ENCODE assay signal across 1 cellular context in the genomic region with DNA sequence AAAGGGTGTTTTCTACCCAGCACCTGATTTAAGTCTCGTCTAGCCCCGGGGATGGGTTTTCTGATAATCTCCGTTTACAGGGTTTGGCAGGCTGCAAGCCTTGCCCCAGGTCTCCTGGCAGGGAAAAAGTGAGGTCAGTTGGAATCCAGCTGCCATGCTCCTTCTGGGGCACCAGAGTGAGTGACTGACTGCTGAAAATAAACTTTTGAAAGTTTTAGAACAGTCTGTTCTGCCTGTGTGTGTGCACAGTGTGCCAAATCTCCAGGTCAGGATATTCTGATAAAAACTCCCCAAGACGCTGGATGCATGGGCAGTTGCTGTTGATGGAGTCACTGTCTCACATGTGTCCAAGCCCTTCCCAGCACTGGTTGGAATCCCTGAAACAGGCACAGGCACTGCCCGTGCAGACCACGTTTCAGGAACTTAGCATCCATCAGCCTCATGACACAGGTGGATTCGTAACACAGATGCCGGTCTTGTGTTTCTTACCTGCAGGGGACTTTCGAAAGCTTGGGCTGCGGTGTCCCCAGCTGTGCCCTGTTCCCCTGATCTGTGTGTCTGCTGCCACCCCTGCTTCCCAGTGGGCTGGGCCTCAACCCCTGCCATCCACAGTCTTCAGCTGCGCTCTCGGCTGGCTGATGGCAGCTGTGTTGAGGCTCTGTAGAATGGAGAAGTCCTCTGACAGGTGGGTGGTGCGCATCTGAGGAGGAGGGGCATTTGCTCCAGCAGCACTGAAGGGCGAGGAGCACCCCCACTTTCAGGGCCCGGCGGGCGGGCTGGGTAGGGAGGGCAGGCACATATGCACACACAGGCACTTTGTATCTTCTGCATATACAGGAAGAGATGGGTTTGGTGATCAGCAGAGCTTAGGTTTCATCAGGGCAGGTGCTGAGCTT.
A peak's percentile ranks its signal among the peaks of the same experiment; 100 is the strongest.
TF ChIP-seq lines count a peak whose summit lies in the region.

No MANE protein-coding gene starts in this region.

TF ChIP-seq in GM12878, 131 proteins besides CTCF, POLR2A, EP300 and RAD21 (continued from another document):
- TF ChIP-seq, protein P1, sequence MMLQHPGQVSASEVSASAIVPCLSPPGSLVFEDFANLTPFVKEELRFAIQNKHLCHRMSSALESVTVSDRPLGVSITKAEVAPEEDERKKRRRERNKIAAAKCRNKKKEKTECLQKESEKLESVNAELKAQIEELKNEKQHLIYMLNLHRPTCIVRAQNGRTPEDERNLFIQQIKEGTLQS (IDR thresholded peaks at IDR 0.05; ENCODE audit: borderline replicate concordance, extremely low read depth, low read depth, low read length) = no peak
- peak; percentile 35; the same call in 1 of the 2 replicates for TF ChIP-seq SPI1 (IDR thresholded peaks at IDR 0.05; ENCODE audit: borderline replicate concordance, insufficient read depth, low read depth, low read length)
- TF ChIP-seq IRF4 (IDR thresholded peaks at IDR 0.05; ENCODE audit: low read depth, low read length) = no peak
- TF ChIP-seq, protein P2, sequence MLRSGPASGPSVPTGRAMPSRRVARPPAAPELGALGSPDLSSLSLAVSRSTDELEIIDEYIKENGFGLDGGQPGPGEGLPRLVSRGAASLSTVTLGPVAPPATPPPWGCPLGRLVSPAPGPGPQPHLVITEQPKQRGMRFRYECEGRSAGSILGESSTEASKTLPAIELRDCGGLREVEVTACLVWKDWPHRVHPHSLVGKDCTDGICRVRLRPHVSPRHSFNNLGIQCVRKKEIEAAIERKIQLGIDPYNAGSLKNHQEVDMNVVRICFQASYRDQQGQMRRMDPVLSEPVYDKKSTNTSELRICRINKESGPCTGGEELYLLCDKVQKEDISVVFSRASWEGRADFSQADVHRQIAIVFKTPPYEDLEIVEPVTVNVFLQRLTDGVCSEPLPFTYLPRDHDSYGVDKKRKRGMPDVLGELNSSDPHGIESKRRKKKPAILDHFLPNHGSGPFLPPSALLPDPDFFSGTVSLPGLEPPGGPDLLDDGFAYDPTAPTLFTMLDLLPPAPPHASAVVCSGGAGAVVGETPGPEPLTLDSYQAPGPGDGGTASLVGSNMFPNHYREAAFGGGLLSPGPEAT (IDR thresholded peaks at IDR 0.05; ENCODE audit: low read depth) = no peak
- no peak for TF ChIP-seq KAT2A (conservative IDR thresholded peaks at IDR 0.05; ENCODE audit: control insufficient read depth, low read depth, low read length)
- TF ChIP-seq MTA2 (IDR thresholded peaks at IDR 0.05; ENCODE audit: low read depth) = no peak
- TF ChIP-seq TCF12 (IDR thresholded peaks at IDR 0.05; ENCODE audit: low read depth, low read length) = peak; percentile 31; the same call in 1 of the 2 replicates
